ENCODE assay signal across 1 cellular context in genomic region chr17:66915792-66916191, GRCh38.
TF ChIP-seq lines count a peak whose summit lies in the region.

No MANE protein-coding gene starts in this region.

TF ChIP-seq in H1, 55 proteins besides CTCF, POLR2A, EP300 and RAD21:
- no peak for TF ChIP-seq CREB1 (IDR thresholded peaks at IDR 0.05)
- TF ChIP-seq HDAC2 (IDR thresholded peaks at IDR 0.05; ENCODE audit: borderline replicate concordance in 1 of 2, low read depth in 2 of 2, low read length in 2 of 2), result no peak
- TF ChIP-seq RXRA (IDR thresholded peaks at IDR 0.05; ENCODE audit: insufficient read depth, low read depth, low read length), result no peak
- TF ChIP-seq POU5F1 (IDR thresholded peaks at IDR 0.05; ENCODE audit: low read depth, low read length), result no peak
- no peak for TF ChIP-seq USF2 (IDR thresholded peaks at IDR 0.05; ENCODE audit: low read length)
- no peak for TF ChIP-seq KDM5A (IDR thresholded peaks at IDR 0.05; ENCODE audit: low read length)
- TF ChIP-seq KDM4A (IDR thresholded peaks at IDR 0.05; ENCODE audit: low read depth, low read length, severe bottlenecking), result no peak
- TF ChIP-seq BRCA1 (IDR thresholded peaks at IDR 0.05; ENCODE audit: low read depth, low read length), result no peak
- no peak for TF ChIP-seq YY1 (IDR thresholded peaks at IDR 0.05; ENCODE audit: low read depth, low read length)
- TF ChIP-seq TEAD4 (IDR thresholded peaks at IDR 0.05; ENCODE audit: low read depth, low read length), result no peak
- TF ChIP-seq ATF3 (IDR thresholded peaks at IDR 0.05; ENCODE audit: insufficient read depth, low read depth, low read length), result no peak
- TF ChIP-seq MAFK (IDR thresholded peaks at IDR 0.05; ENCODE audit: low read depth, low read length), result no peak
- TF ChIP-seq SP4 (IDR thresholded peaks at IDR 0.05; ENCODE audit: low read length), result no peak
- no peak for TF ChIP-seq CHD2 (IDR thresholded peaks at IDR 0.05; ENCODE audit: low read length)
- TF ChIP-seq CHD7 (IDR thresholded peaks at IDR 0.05; ENCODE audit: insufficient replicate concordance, low read length), result no peak
- no peak for TF ChIP-seq TAF7 (optimal IDR thresholded peaks at IDR 0.05; ENCODE audit: borderline replicate concordance, low read depth, low read length)
